In genomic region chr5:78783434-78784130, GRCh38 we compare ENCODE assay signal across 22 cellular contexts.
DNase-seq lines count a peak whose midpoint lies in the region; ATAC-seq and TF ChIP-seq lines count a peak whose summit lies in the region.
"Had no signal": no experiment of that assay in that cellular context is flagged by ENCODE, and none has a peak within 500 bp of the region (broad histone marks: within the 10 kb centered on the region; RNA-seq: fewer than 3 reads in every experiment).

No MANE protein-coding gene starts in this region.

- DNase-seq in activated T-cell treated with anti-CD3 and anti-CD28 coated beads, Interleukin-2, amount 50 U/mL, for 72 hours = no peak
- no peak for DNase-seq in activated T-cell treated with anti-CD3 and anti-CD28 coated beads, Interleukin-2, amount 50 U/mL, for 1 hour
- DNase-seq in PC-3 (no peak), fibroblast of mammary gland (ENCODE audit: low read depth) (peak; percentile 31)
- no peak for DNase-seq in stimulated activated CD4-positive, alpha-beta T cell treated with anti-CD3 and anti-CD28 coated beads, Interleukin-4, amount 100 ng/mL, for 4 hours
- DNase-seq: Caco-2; CD4-positive, alpha-beta T cell; EL; H7; HFFc6; NCI-H1105 treated with DMSO at 0.1 percent for 48 hours; NCI-H1694; NCI-H2081 treated with DMSO at 0.1 percent for 48 hours; NCI-H510A; NCI-H774; RPMI8226; SHP77 treated with DMSO at 0.1 percent for 48 hours; SK-N-SH had no signal

- no peak overlapping the region for H3K4me2 ChIP-seq in PC-3 (ENCODE audit: low read length)
- H3K4me2 ChIP-seq: A549, SK-N-SH had no signal

- H4K20me1 ChIP-seq in PC-3 (ENCODE audit: low read length) = no peaks in the 10 kb centered on the region

- CTCF ChIA-PET in PC-3 (lab: Charles Lee) = no interaction called here

- no peaks in the 10 kb centered on the region for H3F3A ChIP-seq in PC-3 (ENCODE audit: low read length, unreplicated experiment)

- H3K4me1 ChIP-seq in PC-3 (ENCODE audit: insufficient read depth, low read length) = peaks cover 24% of the 10 kb centered on the region
- H3K4me1 ChIP-seq: Caco-2 had no signal

- no peak overlapping the region for H3K4me3 Mint-ChIP-seq in activated T-cell treated with anti-CD3 and anti-CD28 coated beads, Interleukin-2, amount 50 U/mL, for 72 hours
- H3K4me3 Mint-ChIP-seq: CD4-positive, alpha-beta T cell; HFFc6 had no signal

- H3K79me2 ChIP-seq in PC-3 (ENCODE audit: low read length) = no peaks in the 10 kb centered on the region

- POLR2A ChIA-PET in PC-3 (lab: Charles Lee; ENCODE audit: unreplicated experiment) = no interaction called here

- intact Hi-C loops in PC-3 (cut with micrococcal nuclease) = no loop called here

- peaks cover 0 to 4% of the 10 kb centered on the region in 2 donors for H3K36me3 Mint-ChIP-seq in activated T-cell treated with anti-CD3 and anti-CD28 coated beads, Interleukin-2, amount 50 U/mL, for 72 hours (ENCODE audit: insufficient read depth in 2 of 2)

- no peaks in the 10 kb centered on the region for H3K9me2 ChIP-seq in PC-3 (replicated peaks; ENCODE audit: low read length)
- H3K9me2 ChIP-seq: SK-N-SH had no signal

- TF ChIP-seq CTCF in PC-3 (conservative IDR thresholded peaks at IDR 0.05; ENCODE audit: low read depth, low read length) = no peak
- no peak for TF ChIP-seq CTCF in fibroblast of mammary gland (conservative IDR thresholded peaks at IDR 0.05; ENCODE audit: control insufficient read depth, insufficient read depth, low read depth, low read length)

- H3K27me3 Mint-ChIP-seq in activated T-cell treated with anti-CD3 and anti-CD28 coated beads, Interleukin-2, amount 50 U/mL, for 72 hours (ENCODE audit: low read depth) = no peaks in the 10 kb centered on the region
- H3K27me3 Mint-ChIP-seq: CD4-positive, alpha-beta T cell had no signal

- no peaks in the 10 kb centered on the region for H3K4me1 Mint-ChIP-seq in activated T-cell treated with anti-CD3 and anti-CD28 coated beads, Interleukin-2, amount 50 U/mL, for 72 hours (ENCODE audit: low read depth)

- H3K4me3 ChIP-seq in PC-3 (ENCODE audit: low read length) = no peak overlapping the region
- no peak overlapping the region for H3K4me3 ChIP-seq in fibroblast of mammary gland (ENCODE audit: control insufficient read depth, low read depth, low read length)
- H3K4me3 ChIP-seq: A549 had no signal

- no peaks in the 10 kb centered on the region for H3K27me3 ChIP-seq in PC-3 (ENCODE audit: low read length)

- no peaks in the 10 kb centered on the region for H3K9me3 ChIP-seq in PC-3 (ENCODE audit: low read length)
- H3K9me3 ChIP-seq: Caco-2 had no signal

- no peak overlapping the region for H2AFZ ChIP-seq in PC-3 (ENCODE audit: low read length)

- H3K9me3 Mint-ChIP-seq in activated T-cell treated with anti-CD3 and anti-CD28 coated beads, Interleukin-2, amount 50 U/mL, for 72 hours = peaks cover 0 to 3% of the 10 kb centered on the region in 2 donors
- H3K9me3 Mint-ChIP-seq: HFFc6 had no signal

- no peaks in the 10 kb centered on the region for H3K36me3 ChIP-seq in PC-3 (ENCODE audit: low read depth, low read length)

- BruUV-seq in PC-3 (replicated peaks; lab: Mats Ljungman, UMichigan) = no TSS peak

- H3K9ac ChIP-seq in PC-3 (ENCODE audit: low read length) = no peak overlapping the region
- H3K9ac ChIP-seq: SK-N-SH had no signal

- no peak for ATAC-seq in activated T-cell treated with anti-CD3 and anti-CD28 coated beads, Interleukin-2, amount 50 U/mL, for 72 hours (replicated peaks in 1 of 2)
- ATAC-seq in PC-3 = peak; percentile 14; the same call in 1 of the 2 replicates
- ATAC-seq in GM21381 (IDR thresholded peaks at IDR 0.05; ENCODE audit: unreplicated experiment) = no peak
- ATAC-seq in HG03139 (IDR thresholded peaks at IDR 0.05; ENCODE audit: unreplicated experiment) = no peak
- no peak for ATAC-seq in HG03045 (IDR thresholded peaks at IDR 0.05; ENCODE audit: unreplicated experiment)
- ATAC-seq: A549 had no signal

- H3K27ac Mint-ChIP-seq in activated T-cell treated with anti-CD3 and anti-CD28 coated beads, Interleukin-2, amount 50 U/mL, for 72 hours = peak overlapping the region; percentile 4
- H3K27ac Mint-ChIP-seq: CD4-positive, alpha-beta T cell; HFFc6 had no signal

- no peak overlapping the region for H3K27ac ChIP-seq in PC-3 (ENCODE audit: low read length)
